Comparison of ENCODE assay signal across 2 cellular contexts in the genomic region with DNA sequence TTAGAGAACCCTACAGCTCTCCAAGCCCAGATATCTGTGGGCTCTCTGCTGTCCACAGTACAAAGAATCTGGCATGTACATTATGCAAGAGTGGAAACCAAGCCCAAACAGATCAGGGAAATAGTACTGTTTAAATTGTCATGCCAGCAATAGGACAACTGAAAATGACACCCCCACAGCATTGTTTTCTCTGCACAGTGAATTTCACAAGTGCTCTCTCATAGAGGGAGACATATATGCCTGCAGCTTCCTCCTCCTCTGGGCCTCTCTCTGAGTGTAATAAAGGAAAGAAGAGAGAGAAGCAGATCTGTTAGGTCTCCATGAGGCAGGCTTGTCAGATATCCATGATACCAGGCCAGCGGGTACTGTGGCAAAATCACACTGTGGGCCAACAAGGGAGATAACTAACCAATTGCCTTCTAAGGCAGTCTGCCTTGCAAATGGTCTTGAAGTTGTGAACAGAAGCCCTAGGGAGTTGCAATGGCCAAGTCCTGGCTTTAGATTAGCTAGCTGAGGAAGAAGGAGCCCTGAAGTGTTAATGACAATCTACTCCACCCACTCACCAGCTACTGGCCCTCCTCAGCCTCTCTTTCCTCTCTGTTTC.
TF ChIP-seq lines count a peak whose summit lies in the region.

No MANE protein-coding gene starts in this region.

TF ChIP-seq in IMR-90, 13 proteins besides CTCF, POLR2A, EP300 and RAD21:
- TF ChIP-seq NFE2L2 (IDR thresholded peaks at IDR 0.05; ENCODE audit: low read depth, low read length), result no peak
- no peak for TF ChIP-seq CHD1 (IDR thresholded peaks at IDR 0.05; ENCODE audit: low read depth, low read length)
- no peak for TF ChIP-seq MXI1 (IDR thresholded peaks at IDR 0.05; ENCODE audit: borderline replicate concordance, low read depth, low read length)
- no peak for TF ChIP-seq MAFK (IDR thresholded peaks at IDR 0.05; ENCODE audit: low read depth, low read length)
- TF ChIP-seq, protein P1, sequence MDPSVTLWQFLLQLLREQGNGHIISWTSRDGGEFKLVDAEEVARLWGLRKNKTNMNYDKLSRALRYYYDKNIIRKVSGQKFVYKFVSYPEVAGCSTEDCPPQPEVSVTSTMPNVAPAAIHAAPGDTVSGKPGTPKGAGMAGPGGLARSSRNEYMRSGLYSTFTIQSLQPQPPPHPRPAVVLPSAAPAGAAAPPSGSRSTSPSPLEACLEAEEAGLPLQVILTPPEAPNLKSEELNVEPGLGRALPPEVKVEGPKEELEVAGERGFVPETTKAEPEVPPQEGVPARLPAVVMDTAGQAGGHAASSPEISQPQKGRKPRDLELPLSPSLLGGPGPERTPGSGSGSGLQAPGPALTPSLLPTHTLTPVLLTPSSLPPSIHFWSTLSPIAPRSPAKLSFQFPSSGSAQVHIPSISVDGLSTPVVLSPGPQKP (IDR thresholded peaks at IDR 0.05; ENCODE audit: borderline replicate concordance, low read depth, low read length), result no peak
- no peak for TF ChIP-seq FOS (IDR thresholded peaks at IDR 0.05; ENCODE audit: low read depth, low read length)
- TF ChIP-seq MAZ (IDR thresholded peaks at IDR 0.05; ENCODE audit: borderline replicate concordance, low read depth, low read length), result no peak
- no peak for TF ChIP-seq RCOR1 (IDR thresholded peaks at IDR 0.05; ENCODE audit: insufficient replicate concordance, low read length)
- no peak for TF ChIP-seq CEBPB (IDR thresholded peaks at IDR 0.05; ENCODE audit: low read depth, low read length)
- TF ChIP-seq, protein P2, sequence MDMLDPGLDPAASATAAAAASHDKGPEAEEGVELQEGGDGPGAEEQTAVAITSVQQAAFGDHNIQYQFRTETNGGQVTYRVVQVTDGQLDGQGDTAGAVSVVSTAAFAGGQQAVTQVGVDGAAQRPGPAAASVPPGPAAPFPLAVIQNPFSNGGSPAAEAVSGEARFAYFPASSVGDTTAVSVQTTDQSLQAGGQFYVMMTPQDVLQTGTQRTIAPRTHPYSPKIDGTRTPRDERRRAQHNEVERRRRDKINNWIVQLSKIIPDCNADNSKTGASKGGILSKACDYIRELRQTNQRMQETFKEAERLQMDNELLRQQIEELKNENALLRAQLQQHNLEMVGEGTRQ (IDR thresholded peaks at IDR 0.05; ENCODE audit: low read depth, low read length), result no peak
- TF ChIP-seq SMC3 (IDR thresholded peaks at IDR 0.05; ENCODE audit: low read depth, low read length), result no peak
- TF ChIP-seq BHLHE40 (IDR thresholded peaks at IDR 0.05; ENCODE audit: low read depth, low read length), result no peak
- no peak for TF ChIP-seq RFX5 (IDR thresholded peaks at IDR 0.05; ENCODE audit: low read depth, low read length)

TF ChIP-seq in GM12878, 131 proteins besides CTCF, POLR2A, EP300 and RAD21:
- TF ChIP-seq, protein P2 (IDR thresholded peaks at IDR 0.05; ENCODE audit: borderline replicate concordance, low read depth, low read length), result no peak
- TF ChIP-seq POLR2AphosphoS2 (IDR thresholded peaks at IDR 0.05; ENCODE audit: low read depth, low read length) (no peak), IKZF2 (IDR thresholded peaks at IDR 0.05) (peak in 1 of 2 experiments; percentile 8; a peak in 2 of 4 replicates), DPF2 (IDR thresholded peaks at IDR 0.05) (0 out of 2 replicates have a peak, but pooled peaks have one; percentile 29)
